ENCODE assay signal across 8 cellular contexts in the genomic region with DNA sequence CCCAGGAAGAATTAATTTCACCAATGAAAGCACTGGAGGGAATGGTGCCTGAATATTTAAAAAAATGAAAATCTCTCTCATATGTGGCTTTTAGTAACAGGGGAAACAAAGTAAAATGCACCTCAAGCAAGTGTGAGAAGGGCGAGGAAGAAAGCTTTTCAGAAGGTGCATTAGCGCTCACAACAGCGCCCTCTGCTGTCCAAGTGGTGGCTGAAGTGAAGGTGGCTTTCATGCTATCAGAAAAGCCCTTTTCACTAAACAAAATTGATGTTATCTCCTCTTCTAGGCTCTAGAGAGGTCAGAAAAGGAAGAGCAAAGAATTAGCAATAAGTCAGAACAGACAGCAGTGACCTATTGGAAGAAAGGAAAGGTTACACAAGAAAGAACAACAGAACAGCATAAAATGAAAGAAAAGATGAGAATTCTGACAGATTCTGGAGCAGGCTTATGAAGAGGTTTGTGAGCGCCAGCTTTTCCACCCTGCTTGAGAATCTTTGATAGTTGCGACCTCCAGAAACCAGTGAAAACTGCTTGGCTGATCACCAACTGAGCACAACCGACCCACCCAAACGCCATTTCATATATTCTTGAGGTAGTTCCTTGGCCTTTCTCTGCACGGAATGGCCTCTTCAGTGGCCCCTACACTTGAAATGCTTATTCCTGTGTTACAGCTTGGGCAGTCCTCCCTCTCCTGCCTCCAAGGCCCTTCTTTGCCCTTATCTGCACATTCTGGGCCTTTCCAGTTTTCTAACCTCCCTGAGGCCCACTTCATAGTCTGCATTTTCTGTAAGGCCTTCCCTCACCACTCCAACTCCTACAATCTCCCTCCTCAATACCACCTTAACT. TPM values are rescaled to one million over a fixed set of nuclear protein-coding genes. Genes with fewer than 3 reads are reported as not detected.
A peak's percentile ranks its signal among the peaks of the same experiment; 100 is the strongest.
DNase-seq lines count a peak whose midpoint lies in the region; ATAC-seq, FAIRE-seq and TF ChIP-seq lines count a peak whose summit lies in the region.

No MANE protein-coding gene starts in this region.

- no peaks in the 10 kb centered on the region for H3K79me1 ChIP-seq in H1 (ENCODE audit: low read depth, low read length)

- no peak overlapping the region for H4K8ac ChIP-seq in H1 (ENCODE audit: extremely low read depth, insufficient read depth, low read length)

- no peak overlapping the region for H3K14ac ChIP-seq in H1 (ENCODE audit: insufficient read length)

- no peak overlapping the region for H3K27ac ChIP-seq in H1 (ENCODE audit: low read depth, low read length)

- H3K36me3 Mint-ChIP-seq in HFFc6 (ENCODE audit: low read depth), result peaks cover 6% of the 10 kb centered on the region; the same call in 1 of the 2 replicates
- H3K36me3 Mint-ChIP-seq in activated CD8-positive, alpha-beta T cell treated with anti-CD3 and anti-CD28 coated beads for 36 hours (ENCODE audit: low read depth), result peaks cover 2% of the 10 kb centered on the region

- H3K27ac Mint-ChIP-seq in HFFc6, result no peak overlapping the region
- H3K27ac Mint-ChIP-seq in activated CD8-positive, alpha-beta T cell treated with anti-CD3 and anti-CD28 coated beads for 36 hours, result no peak overlapping the region

- no peak overlapping the region for H4K5ac ChIP-seq in H1 (ENCODE audit: insufficient read length, low read depth, low read length)

- H3K23me2 ChIP-seq in H1 (ENCODE audit: low read depth, low read length), result no peaks in the 10 kb centered on the region

- H3K9ac ChIP-seq in H1 (replicated peaks in 1 of 4; ENCODE audit: extremely low read depth in 1 of 4, low read depth in 3 of 4, low read length in 3 of 4), result no peak overlapping the region

- peak; percentile 16 for DNase-seq in HFFc6
- peak; percentile 34 to 63 for DNase-seq in NCI-H524 (lab: John Stamatoyannopoulos, UW)
- DNase-seq in activated CD8-positive, alpha-beta T cell treated with anti-CD3 and anti-CD28 coated beads for 36 hours, result peak; percentile 86
- DNase-seq in H1 (ENCODE audit: low read depth in 1 of 2, low spot score in 2 of 2), result peak in 1 of 2 experiments; percentile 85
- DNase-seq in mucosa of gallbladder (ENCODE audit: low spot score), result peak; percentile 68
- DNase-seq in stimulated activated CD8-positive, alpha-beta memory T cell treated with anti-CD3 and anti-CD28 coated beads, Interleukin-7, amount 100 ng/mL, for 24 hours (ENCODE audit: low read depth), result peak; percentile 59

- H3K4me2 ChIP-seq in H1 (ENCODE audit: insufficient read depth in 1 of 2, low read depth in 2 of 2, low read length in 2 of 2), result no peak overlapping the region

- H3K36me3 ChIP-seq in H1 (ENCODE audit: control insufficient read depth in 2 of 4, insufficient read depth in 4 of 4, low read length in 3 of 4), result no peaks in the 10 kb centered on the region

- TF ChIP-seq RAD21 in H1 (IDR thresholded peaks at IDR 0.05 in 1 of 2, conservative IDR thresholded peaks at IDR 0.05 in 1 of 2; ENCODE audit: low read depth in 2 of 2, low read length in 2 of 2), result peak; percentile 66 to 70; a peak in 3 of 4 replicates

- H2AK5ac ChIP-seq in H1 (ENCODE audit: low read depth, low read length), result no peak overlapping the region

- H3K9me3 ChIP-seq in H1 (ENCODE audit: insufficient read depth in 2 of 2, low read depth in 1 of 2, low read length in 1 of 2), result no peaks in the 10 kb centered on the region

- H3K23ac ChIP-seq in H1 (ENCODE audit: insufficient read length), result no peak overlapping the region

- ATAC-seq in activated CD8-positive, alpha-beta T cell treated with anti-CD3 and anti-CD28 coated beads for 36 hours, result peak; percentile 47
- ATAC-seq in HG03520 (IDR thresholded peaks at IDR 0.05; ENCODE audit: unreplicated experiment), result no peak

- no peak overlapping the region for H2BK120ac ChIP-seq in H1 (replicated peaks; ENCODE audit: low read depth, low read length)

- H2AFZ ChIP-seq in H1 (ENCODE audit: low read length), result no peak overlapping the region

- POLR2A ChIA-PET in activated CD8-positive, alpha-beta T cell treated with anti-CD3 and anti-CD28 coated beads for 36 hours (lab: Charles Lee), result no interaction called here
- POLR2A ChIA-PET in H1 (lab: Charles Lee; ENCODE audit: partially characterized antibody), result no interaction called here

- intact Hi-C loops in activated CD8-positive, alpha-beta T cell treated with anti-CD3 and anti-CD28 coated beads for 36 hours (cut with micrococcal nuclease), result no loop called here

- peaks cover 3% of the 10 kb centered on the region for H3K27me3 Mint-ChIP-seq in HFFc6 (ENCODE audit: insufficient read depth)
- H3K27me3 Mint-ChIP-seq in activated CD8-positive, alpha-beta T cell treated with anti-CD3 and anti-CD28 coated beads for 36 hours, result no peaks in the 10 kb centered on the region

- no peak overlapping the region for H2BK5ac ChIP-seq in H1 (ENCODE audit: low read depth, low read length)

- CTCF ChIA-PET in activated CD8-positive, alpha-beta T cell treated with anti-CD3 and anti-CD28 coated beads for 36 hours (lab: Charles Lee), result interaction anchor here (0.7 to 2.7 kb wide), 27 partner anchors 8 to 578 kb away, joined by 3 to 16 read pairs (median 3); no protein-coding TSS in a partner anchor
- CTCF ChIA-PET in H1 (lab: Charles Lee; ENCODE audit: partially characterized antibody), result interaction anchor here (0.6 to 3.5 kb wide), 23 partner anchors 8 to 1147 kb away, joined by 3 to 25 read pairs (median 4); no protein-coding TSS in a partner anchor

- H3K4me1 Mint-ChIP-seq in HFFc6 (ENCODE audit: low read depth), result peaks cover 8% of the 10 kb centered on the region
- no peaks in the 10 kb centered on the region for H3K4me1 Mint-ChIP-seq in activated CD8-positive, alpha-beta T cell treated with anti-CD3 and anti-CD28 coated beads for 36 hours (ENCODE audit: low read depth)

- H2BK12ac ChIP-seq in H1 (ENCODE audit: low read depth, low read length), result no peak overlapping the region

- H3K4ac ChIP-seq in H1 (replicated peaks; ENCODE audit: insufficient read length, low read depth, low read length), result no peak overlapping the region

- H4K20me1 ChIP-seq in H1 (replicated peaks in 1 of 2; ENCODE audit: control insufficient read depth in 1 of 2, insufficient read depth in 2 of 2, low read length in 2 of 2), result no peaks in the 10 kb centered on the region

- TF ChIP-seq POLR2A in H1 (IDR thresholded peaks at IDR 0.05; ENCODE audit: control extremely low read depth in 1 of 2, low read depth in 2 of 2, low read length in 2 of 2), result no peak

- no peak overlapping the region for H4K91ac ChIP-seq in H1 (replicated peaks; ENCODE audit: insufficient read length, low read length)

- no peaks in the 10 kb centered on the region; a peak in 1 of 7 replicates for H3K4me1 ChIP-seq in H1 (replicated peaks in 1 of 4; ENCODE audit: control insufficient read depth in 3 of 4, insufficient read depth in 4 of 4, low read length in 3 of 4)

- no peak overlapping the region for H3K56ac ChIP-seq in H1 (replicated peaks; ENCODE audit: insufficient read length, low read depth, low read length)

- 55% methylated on average over 8 of the region's 8 CpGs; no CpG with 5 or more reads in 1 of the 2 experiments for WGBS in H1 (ENCODE audit: extremely low coverage in 1 of 2, insufficient coverage in 1 of 2, insufficient read length in 1 of 2, insufficient replicate concordance in 2 of 2, low coverage in 1 of 2, low lambda C conversion rate in 2 of 2, missing lambda C conversion rate in 1 of 2), 2 experiments

- peak; percentile 90 for FAIRE-seq in H1 (lab: Jason Lieb, UNC)

- no peak overlapping the region for H2BK15ac ChIP-seq in H1 (ENCODE audit: low read length)

- H3K27me3 ChIP-seq in H1 (replicated peaks in 1 of 4; ENCODE audit: control insufficient read depth in 3 of 4, extremely low read depth in 1 of 4, insufficient read depth in 3 of 4, low read length in 3 of 4), result no peaks in the 10 kb centered on the region

- no peak overlapping the region for H3K4me3 Mint-ChIP-seq in HFFc6
- no peak overlapping the region for H3K4me3 Mint-ChIP-seq in activated CD8-positive, alpha-beta T cell treated with anti-CD3 and anti-CD28 coated beads for 36 hours

- H3K9me3 Mint-ChIP-seq in HFFc6, result no peaks in the 10 kb centered on the region
- no peaks in the 10 kb centered on the region for H3K9me3 Mint-ChIP-seq in activated CD8-positive, alpha-beta T cell treated with anti-CD3 and anti-CD28 coated beads for 36 hours

- TF ChIP-seq EP300 in H1 (IDR thresholded peaks at IDR 0.05; ENCODE audit: borderline replicate concordance in 1 of 2, low read depth in 2 of 2, low read length in 2 of 2), result no peak

- H2BK20ac ChIP-seq in H1 (ENCODE audit: low read length), result no peak overlapping the region

- H3K79me2 ChIP-seq in H1 (ENCODE audit: control insufficient read depth in 1 of 2, insufficient read depth in 2 of 2, low read length in 2 of 2), result no peaks in the 10 kb centered on the region

- H3K18ac ChIP-seq in H1 (ENCODE audit: extremely low read depth, low read length), result no peak overlapping the region

- TF ChIP-seq CTCF in GM12801 (IDR thresholded peaks at IDR 0.05; ENCODE audit: extremely low read depth, insufficient read length) (peak; percentile 21), HFFc6 (IDR thresholded peaks at IDR 0.05) (peak; percentile 98), H1 (IDR thresholded peaks at IDR 0.05; ENCODE audit: control extremely low read depth in 1 of 3, insufficient read depth in 1 of 3, low read depth in 1 of 3, low read length in 3 of 3) (peak; percentile 65 to 90 (median 80))
- peak; percentile 93 for TF ChIP-seq CTCF in activated CD8-positive, alpha-beta T cell treated with anti-CD3 and anti-CD28 coated beads for 36 hours (IDR thresholded peaks at IDR 0.05)

- no peak overlapping the region for H3K4me3 ChIP-seq in H1 (ENCODE audit: extremely low read depth in 1 of 4, insufficient read depth in 2 of 4, low read depth in 3 of 4, low read length in 4 of 4)

TF ChIP-seq in H1, 55 proteins besides CTCF, POLR2A, EP300 and RAD21 (continues in another document):
- TF ChIP-seq SIRT6 (IDR thresholded peaks at IDR 0.05; ENCODE audit: low read length), result no peak
- TF ChIP-seq NRF1 (IDR thresholded peaks at IDR 0.05; ENCODE audit: low read depth, low read length), result no peak

RNA-seq across cellular contexts. Expression of a gene that starts 45.3 kb away (rescaled TPM):
- not detected for total RNA-seq in HFFc6 (2021; fragmentation: NEBNext Ultra II Directional; extraction: Animal tissue kit (Norgen Biotek cat#: 25700))
- total RNA-seq in activated CD8-positive, alpha-beta T cell treated with anti-CD3 and anti-CD28 coated beads for 36 hours, result not detected
- not detected in 2 replicates for total RNA-seq in H1 (2021; fragmentation: NEBNext Ultra II Directional; extraction: Animal tissue kit (Norgen Biotek cat#: 25700))
- not detected in 2 replicates for polyA plus RNA-seq in H1 (2011; rRNA removed)
- not detected for polyA plus RNA-seq in H1 (2011; cell fraction: cytosol; rRNA removed)
- polyA plus RNA-seq in H1 (2011; cell fraction: nucleus; rRNA removed), result not detected
- polyA plus RNA-seq in H1 (2012, experiment 1 of 2), result not detected in 4 replicates
- polyA plus RNA-seq in H1 (2012, experiment 2 of 2), result not detected
- not detected for polyA plus RNA-seq in H1 (2013, experiment 1 of 2)
- not detected for polyA plus RNA-seq in H1 (2013, experiment 2 of 2)
- polyA minus RNA-seq in H1 (2011; rRNA and poly(A)+ RNA removed), result not detected in 2 replicates
- not detected for polyA minus RNA-seq in H1 (2011; cell fraction: cytosol; rRNA and poly(A)+ RNA removed)
- not detected for polyA minus RNA-seq in H1 (2011; cell fraction: nucleus; rRNA and poly(A)+ RNA removed)
- 2.8 TPM for total RNA-seq in mucosa of gallbladder

Comparison
In these comparisons a context has a peak if more than half of its experiments do, and no peak if none do; other contexts are left out.
1. CTCF ChIP-seq: peak in every context shown above with its lines; median percentile 98 in HFFc6; 93 in activated CD8-positive, alpha-beta T cell treated with anti-CD3 and anti-CD28 coated beads for 36 hours; 80 in H1; 21 in GM12801.